ENCODE assay signal across 18 cellular contexts in the genomic region with DNA sequence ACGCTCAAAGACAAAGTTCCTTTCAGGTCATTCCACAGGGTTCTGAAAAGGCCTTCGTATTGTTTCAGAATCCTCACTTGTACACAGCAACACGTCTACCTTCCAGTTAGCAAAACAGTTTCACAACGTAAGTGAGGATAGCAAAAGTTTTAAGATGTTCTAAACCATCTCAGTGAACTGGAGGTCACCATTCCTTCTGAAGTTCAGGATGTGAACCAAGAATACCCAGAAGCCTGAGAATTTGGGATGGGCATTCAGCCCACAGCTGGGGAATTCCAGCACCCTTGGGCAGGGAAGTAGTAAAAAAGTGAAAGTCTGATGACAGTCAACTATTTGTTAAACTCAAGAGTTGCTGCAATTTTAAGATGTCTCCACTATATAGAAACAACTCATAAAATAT.
"Had no signal": no experiment of that assay in that cellular context is flagged by ENCODE, and none has a peak within 500 bp of the region (broad histone marks: within the 10 kb centered on the region; RNA-seq: fewer than 3 reads in every experiment).

No MANE protein-coding gene starts in this region.

- ATAC-seq: activated CD4-positive, CD25-positive, alpha-beta regulatory T cell treated with anti-CD3 and anti-CD28 coated beads, Interleukin-2, amount 50 U/mL, for 24 hours; activated naive CD4-positive, alpha-beta T cell treated with anti-CD3 and anti-CD28 coated beads, Interleukin-2, amount 50 U/mL, for 72 hours; activated T-cell treated with anti-CD3 and anti-CD28 coated beads, Interleukin-2, amount 50 U/mL, for 4 hours; gastroesophageal sphincter; naive thymus-derived CD8-positive, alpha-beta T cell; psoas muscle; stimulated activated naive CD8-positive, alpha-beta T cell treated with anti-CD3 and anti-CD28 coated beads, Interleukin-15, Interleukin-2, amounts not matched to agents 100 U/mL and 50 U/mL, for 24 hours; upper lobe of right lung had no signal

- H3K9me3 Mint-ChIP-seq: naive thymus-derived CD8-positive, alpha-beta T cell had no signal

- DNase-seq: activated CD4-positive, alpha-beta memory T cell treated with anti-CD3 and anti-CD28 coated beads for 36 hours; activated effector memory CD4-positive, alpha-beta T cell treated with anti-CD3 and anti-CD28 coated beads, Interleukin-2, amount 50 U/mL, for 16 hours; activated T-cell treated with anti-CD3 and anti-CD28 coated beads, Interleukin-2, amount 50 U/mL, for 4 hours; dorsolateral prefrontal cortex; kidney glomerular epithelial cell; midbrain; naive thymus-derived CD8-positive, alpha-beta T cell; psoas muscle; stimulated activated CD4-positive, alpha-beta T cell treated with anti-CD3 and anti-CD28 coated beads, Interleukin-4, amount 100 ng/mL, for 1 hour; stimulated activated CD8-positive, alpha-beta memory T cell treated with anti-CD3 and anti-CD28 coated beads, Interleukin-4, amount 100 ng/mL, for 48 hours; stimulated activated naive CD8-positive, alpha-beta T cell treated with anti-CD3 and anti-CD28 coated beads, Interleukin-15, Interleukin-2, amounts not matched to agents 100 U/mL and 50 U/mL, for 24 hours; upper lobe of right lung had no signal

- H3K4me1 Mint-ChIP-seq: naive thymus-derived CD8-positive, alpha-beta T cell had no signal

- H3K27ac Mint-ChIP-seq: activated CD4-positive, alpha-beta memory T cell treated with anti-CD3 and anti-CD28 coated beads for 36 hours; activated naive CD4-positive, alpha-beta T cell treated with anti-CD3 and anti-CD28 coated beads, Interleukin-2, amount 50 U/mL, for 72 hours; naive thymus-derived CD8-positive, alpha-beta T cell had no signal

- H3K4me1 ChIP-seq: psoas muscle, suprapubic skin, upper lobe of right lung had no signal

- H3K4me3 ChIP-seq: dorsolateral prefrontal cortex, esophagus muscularis mucosa, gastroesophageal sphincter, psoas muscle, suprapubic skin, upper lobe of right lung had no signal

- FAIRE-seq: endometrium had no signal

- H3K9me3 ChIP-seq: esophagus muscularis mucosa, gastroesophageal sphincter, psoas muscle, suprapubic skin, upper lobe of right lung had no signal

- H3K36me3 ChIP-seq: esophagus muscularis mucosa, gastroesophageal sphincter, suprapubic skin, upper lobe of right lung had no signal

- H3K27ac ChIP-seq: dorsolateral prefrontal cortex, esophagus muscularis mucosa, gastroesophageal sphincter, psoas muscle, suprapubic skin, upper lobe of right lung had no signal

- H3K36me3 Mint-ChIP-seq: activated CD4-positive, alpha-beta memory T cell treated with anti-CD3 and anti-CD28 coated beads for 36 hours; activated naive CD4-positive, alpha-beta T cell treated with anti-CD3 and anti-CD28 coated beads, Interleukin-2, amount 50 U/mL, for 72 hours; naive thymus-derived CD8-positive, alpha-beta T cell had no signal

- H3K4me3 Mint-ChIP-seq: activated CD4-positive, alpha-beta memory T cell treated with anti-CD3 and anti-CD28 coated beads for 36 hours; activated T-cell treated with anti-CD3 and anti-CD28 coated beads, Interleukin-2, amount 50 U/mL, for 4 hours; naive thymus-derived CD8-positive, alpha-beta T cell had no signal

- H3K27me3 ChIP-seq: esophagus muscularis mucosa, gastroesophageal sphincter, suprapubic skin, upper lobe of right lung had no signal

- H3K27me3 Mint-ChIP-seq: activated CD4-positive, alpha-beta memory T cell treated with anti-CD3 and anti-CD28 coated beads for 36 hours had no signal
